Comparison of ENCODE assay signal across 9 cellular contexts in genomic region chr19:36259211-36259610, GRCh38.
"Had no signal": no experiment of that assay in that cellular context is flagged by ENCODE, and none has a peak within 500 bp of the region (broad histone marks: within the 10 kb centered on the region; RNA-seq: fewer than 3 reads in every experiment).

No MANE protein-coding gene starts in this region.

- H3K4me1 Mint-ChIP-seq: GM23338 had no signal

- ATAC-seq: GM23338, HCT116, HepG2 had no signal

- H3K27me3 Mint-ChIP-seq: IgD-negative memory B cell had no signal

- H3K4me3 ChIP-seq: GM23338, HAP-1 had no signal

- H3K4me3 Mint-ChIP-seq: GM23338, HFFc6, IgD-negative memory B cell had no signal

- H3K27ac Mint-ChIP-seq: GM23338, HFFc6, IgD-negative memory B cell had no signal

- H3K9me3 ChIP-seq: HAP-1 had no signal

- H3K4me1 ChIP-seq: HAP-1 had no signal

- DNase-seq: H7, HFFc6, KBM-7 had no signal

- H3K27ac ChIP-seq: HL-60 had no signal

- H3K36me3 ChIP-seq: HAP-1 had no signal
